In the genomic region with DNA sequence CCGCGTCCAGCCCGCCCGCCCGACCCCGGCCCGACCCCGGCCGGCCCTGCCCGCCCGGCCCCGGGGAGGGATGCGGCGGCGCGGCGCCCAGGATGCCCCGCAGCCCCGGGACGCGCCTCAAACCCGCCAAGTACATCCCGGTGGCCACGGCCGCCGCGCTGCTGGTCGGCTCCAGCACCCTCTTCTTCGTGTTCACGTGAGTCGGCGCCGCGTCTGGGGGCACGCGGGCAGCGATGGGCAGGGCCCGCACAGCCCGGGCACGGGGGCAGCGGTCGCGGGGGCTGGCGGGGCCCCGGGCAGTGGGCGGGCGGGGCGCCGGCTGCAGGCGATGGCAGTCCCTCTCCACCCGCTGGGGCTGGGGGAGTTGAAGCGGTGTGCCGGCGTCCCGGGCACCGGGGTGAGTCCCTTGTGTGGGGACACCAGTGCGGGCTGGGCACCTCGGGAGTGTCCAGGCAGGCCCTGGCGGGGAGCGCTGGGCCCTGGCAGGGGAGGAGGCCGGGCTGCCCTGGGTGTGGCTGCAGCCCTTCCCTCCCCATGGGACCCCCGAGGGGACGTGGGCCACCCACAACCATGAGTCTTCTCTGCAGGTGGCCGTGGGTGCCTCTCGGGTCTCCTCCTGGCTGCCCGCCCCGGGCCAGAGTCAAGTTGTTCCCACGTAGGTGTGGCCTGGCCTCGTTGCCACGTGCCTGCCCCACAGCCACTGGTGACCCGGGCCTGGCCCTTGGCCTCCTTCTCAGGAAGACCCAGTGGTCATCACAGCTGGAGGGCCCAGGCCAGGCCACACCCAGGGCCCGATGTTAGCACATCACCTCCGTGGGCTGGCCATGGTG, we compare ENCODE assay signal across 6 cellular contexts. TPM values are rescaled to one million over a fixed set of nuclear protein-coding genes. Genes with fewer than 3 reads are reported as not detected.
DNase-seq lines count a peak whose midpoint lies in the region; ATAC-seq and TF ChIP-seq lines count a peak whose summit lies in the region.

No MANE protein-coding gene starts in this region.

- H3K27me3 ChIP-seq in ovary: no peaks in the 10 kb centered on the region

- peak; percentile 14 for ATAC-seq in HG03354 (IDR thresholded peaks at IDR 0.05; ENCODE audit: poor library complexity, severe bottlenecking, unreplicated experiment)

- H3K9me3 ChIP-seq in ovary: no peaks in the 10 kb centered on the region

- TF ChIP-seq POLR2A in ovary (IDR thresholded peaks at IDR 0.05): no peak

- H3K27ac ChIP-seq in ovary: peak overlapping the region; percentile 11 to 58

- TF ChIP-seq EP300 in ovary (IDR thresholded peaks at IDR 0.05): no peak

- DNase-seq in AG09309 (ENCODE audit: low read depth) (no peak), choroid plexus epithelial cell (ENCODE audit: low read depth) (no peak), ovary (peak in 4 of 5 donors; percentile 50 to 71 (median 62)), NCI-H524 (lab: John Stamatoyannopoulos, UW) (no peak), NCI-H510A (lab: John Stamatoyannopoulos, UW) (no peak)

- H3K4me1 ChIP-seq in ovary (ENCODE audit: insufficient read depth): peaks cover 11% of the 10 kb centered on the region

- intact Hi-C loops in ovary (cut with DNase I): loop anchor here in 1 of 4 donors (10.0 kb wide), 1 partner anchor 63 kb away; no protein-coding TSS in a partner anchor

- WGBS in ovary, 3 donors: 0% methylated on average over 9 to 73 of the region's 73 CpGs

- no peaks in the 10 kb centered on the region for H3K36me3 ChIP-seq in ovary

- TF ChIP-seq CTCF in AG09309 (IDR thresholded peaks at IDR 0.05; ENCODE audit: control insufficient read depth, insufficient read depth, low read depth, low read length, missing control alignments) (no peak), choroid plexus epithelial cell (conservative IDR thresholded peaks at IDR 0.05; ENCODE audit: low read depth, low read length) (no peak), ovary (IDR thresholded peaks at IDR 0.05) (no peak)

- H3K4me3 ChIP-seq in AG09309 (ENCODE audit: control insufficient read depth, low read depth, low read length) (peak overlapping the region; percentile 92), choroid plexus epithelial cell (ENCODE audit: low read depth, low read length) (peak overlapping the region; percentile 82), ovary (peak overlapping the region; percentile 99)

RNA-seq across cellular contexts. Expression of a gene that starts 0.5 kb away (rescaled TPM):
- total RNA-seq in ovary: 10 to 100 TPM; 13.7 to 77.4 (median 60.9) TPM
- 10 to 100 TPM in 1 of 2 donors, 1 to 10 TPM in 1; 5.1 to 34.8 TPM for polyA plus RNA-seq in ovary

RNA-seq across cellular contexts. Expression of a gene that starts 15.0 kb away (rescaled TPM):
- 10 to 100 TPM; 35.6 to 59.7 (median 50.1) TPM for total RNA-seq in ovary
- 10 to 100 TPM in 1 of 2 donors, 1 to 10 TPM in 1; 2.8 to 44.1 TPM for polyA plus RNA-seq in ovary

RNA-seq across cellular contexts. Expression of a gene that starts 16.2 kb away (rescaled TPM):
- 100 to 1,000 TPM in 2 of 7 donors, 10 to 100 TPM in 5; 62.8 to 198 (median 82.8) TPM for total RNA-seq in ovary
- 10 to 100 TPM; 79.9 to 80.2 TPM for polyA plus RNA-seq in ovary

RNA-seq across cellular contexts. Expression of a gene that starts 18.8 kb away (rescaled TPM):
- total RNA-seq in ovary: 1 to 10 TPM in 1 of 7 donors, under 1 TPM in 6; 0.27 to 1.1 (median 0.36) TPM
- under 1 TPM in 1 of 2 donors, not detected in 1; 0.74 TPM for polyA plus RNA-seq in ovary

RNA-seq across cellular contexts. Expression of a gene that starts 52.0 kb away (rescaled TPM):
- total RNA-seq in ovary: 10 to 100 TPM; 15.9 to 46.5 (median 40.1) TPM
- 10 to 100 TPM; 17.2 to 21.4 TPM for polyA plus RNA-seq in ovary

Comparison
In these comparisons a context has a peak if more than half of its experiments do, and no peak if none do; other contexts are left out.
1. DNase-seq: peak in ovary (4 of 5); none in AG09309 (single experiment), choroid plexus epithelial cell (single experiment), NCI-H524 (0 of 2) and NCI-H510A (single experiment).
2. Peak in every context shown above with its lines, with median percentiles within 50 percentile points of each other: H3K4me3 ChIP-seq.